In genomic region chr1:1314678-1315335, GRCh38 we compare ENCODE assay signal across 1 cellular context.
A peak's percentile ranks its signal among the peaks of the same experiment; 100 is the strongest.
TF ChIP-seq lines count a peak whose summit lies in the region.

No MANE protein-coding gene starts in this region.

TF ChIP-seq in K562, 482 proteins besides CTCF, POLR2A, EP300 and RAD21 (continued from another document):
- TF ChIP-seq THAP12 (CRISPR knock-in tag; IDR thresholded peaks at IDR 0.05) (no peak), ILK (tag; IDR thresholded peaks at IDR 0.05; ENCODE audit: borderline replicate concordance, low read depth) (no peak), SMARCA4 (IDR thresholded peaks at IDR 0.05) (no peak), ZBTB9 (CRISPR knock-in tag; IDR thresholded peaks at IDR 0.05) (no peak), MBD1 (CRISPR knock-in tag; IDR thresholded peaks at IDR 0.05) (no peak), SIN3B (IDR thresholded peaks at IDR 0.05; ENCODE audit: low read depth) (no peak), KLF6 (CRISPR knock-in tag; IDR thresholded peaks at IDR 0.05; ENCODE audit: borderline replicate concordance) (no peak), SUPT5H (IDR thresholded peaks at IDR 0.05) (0 out of 2 replicates have a peak, but pooled peaks have one; percentile 53), RBFOX2 (IDR thresholded peaks at IDR 0.05; ENCODE audit: low read depth, low read length) (peak; percentile 53; the same call in 1 of the 2 replicates), ARHGAP35 (IDR thresholded peaks at IDR 0.05; ENCODE audit: partially characterized antibody) (no peak), TOE1 (IDR thresholded peaks at IDR 0.05; ENCODE audit: borderline replicate concordance) (no peak), TOE1 (CRISPR knock-in tag; IDR thresholded peaks at IDR 0.05; ENCODE audit: borderline replicate concordance, low read depth) (no peak), KLF10 (CRISPR knock-in tag; IDR thresholded peaks at IDR 0.05) (no peak), ILF3 (IDR thresholded peaks at IDR 0.05; ENCODE audit: borderline replicate concordance) (no peak), MXI1 (IDR thresholded peaks at IDR 0.05; ENCODE audit: low read depth, low read length) (no peak), ZSCAN29 (IDR thresholded peaks at IDR 0.05) (no peak), SP1 (CRISPR knock-in tag; IDR thresholded peaks at IDR 0.05) (peak; percentile 44; the same call in 1 of the 2 replicates), CREM (IDR thresholded peaks at IDR 0.05; ENCODE audit: low read depth) (no peak), SPI1 (IDR thresholded peaks at IDR 0.05; ENCODE audit: borderline replicate concordance, low read depth, low read length) (no peak), RERE (CRISPR knock-in tag; IDR thresholded peaks at IDR 0.05; ENCODE audit: borderline replicate concordance) (no peak), IRF9 (tag; IDR thresholded peaks at IDR 0.05) (no peak), ZBTB40 (IDR thresholded peaks at IDR 0.05) (no peak), ZBTB40 (CRISPR knock-in tag; IDR thresholded peaks at IDR 0.05) (peak; percentile 22; the same call in 1 of the 2 replicates), ZNF668 (CRISPR knock-in tag; IDR thresholded peaks at IDR 0.05) (no peak), ZNF766 (CRISPR knock-in tag; conservative IDR thresholded peaks at IDR 0.05) (no peak), RBM25 (IDR thresholded peaks at IDR 0.05; ENCODE audit: low read depth, low read length, severe bottlenecking) (no peak), KDM4B (IDR thresholded peaks at IDR 0.05; ENCODE audit: borderline replicate concordance in 2 of 2, low read depth in 1 of 2) (no peak)
